12 cellular contexts compared by ENCODE assay signal in the genomic region with DNA sequence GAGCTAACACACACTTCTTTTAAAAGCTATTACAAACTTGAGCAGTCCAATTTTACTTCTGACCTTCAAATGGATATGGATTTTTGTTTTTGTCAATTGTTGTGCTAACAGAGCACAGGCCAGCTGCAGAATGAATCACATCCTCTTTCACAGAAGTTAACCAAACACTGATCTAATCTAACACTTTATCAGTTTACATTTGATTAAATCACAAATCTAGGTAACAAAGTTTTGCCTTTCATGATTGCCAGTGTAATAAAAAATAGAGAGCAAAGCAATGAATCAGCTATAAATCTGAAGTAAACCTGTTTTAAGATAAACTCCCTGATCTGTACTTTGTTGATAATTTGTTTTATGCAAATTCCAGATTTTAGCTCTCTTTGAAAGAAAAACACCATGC.
DNase-seq lines count a peak whose midpoint lies in the region; ATAC-seq, FAIRE-seq and TF ChIP-seq lines count a peak whose summit lies in the region.
"Had no signal": no experiment of that assay in that cellular context is flagged by ENCODE, and none has a peak within 500 bp of the region (broad histone marks: within the 10 kb centered on the region; RNA-seq: fewer than 3 reads in every experiment).

No MANE protein-coding gene starts in this region.

- H3K4me1 Mint-ChIP-seq in memory B cell = peaks cover 3% of the 10 kb centered on the region

- DNase-seq in GM12891 (ENCODE audit: insufficient read length, low spot score) (no peak), LoVo (ENCODE audit: low spot score) (peak; percentile 12), GM12878 (ENCODE audit: low read depth, low spot score) (no peak), memory B cell (ENCODE audit: low spot score in 2 of 2) (no peak), erythroblast (lab: John Stamatoyannopoulos, UW) (no peak), SKM-1 treated with dmso at 0.1 percent for 144 hours (lab: John Stamatoyannopoulos, UW; ENCODE audit: unreplicated experiment) (no peak), NCI-H1436 treated with DMSO at 0.1 percent for 48 hours (lab: John Stamatoyannopoulos, UW) (no peak), head of caudate nucleus (no peak)
- DNase-seq: KG1, NCI-H526 treated with DMSO at 0.1 percent for 48 hours had no signal

- no peak overlapping the region for H3K27ac ChIP-seq in GM12878 (ENCODE audit: control insufficient read depth, insufficient read depth)
- H3K27ac ChIP-seq: cardiac muscle cell had no signal

- no peak overlapping the region for H3K9ac ChIP-seq in GM12878 (ENCODE audit: control insufficient read depth, insufficient read depth, low read length)

- H3K4me3 ChIP-seq in GM12878 = no peak overlapping the region
- H3K4me3 ChIP-seq: cardiac muscle cell had no signal

- peak; percentile 69 for ATAC-seq in GM12878
- ATAC-seq in memory B cell (ENCODE audit: low read depth) = no peak

- RAD21 ChIA-PET in GM12878 (lab: Charles Lee; ENCODE audit: unreplicated experiment) = interaction anchor here (1.0 to 1.6 kb wide), 11 partner anchors 9 to 335 kb away, joined by 3 to 7 read pairs (median 3); no protein-coding TSS in a partner anchor

- intact Hi-C loops in GM12878 (cut with micrococcal nuclease; ENCODE audit: unreplicated experiment) = no loop called here
- intact Hi-C loops in head of caudate nucleus (cut with DNase I) = no loop called here

- POLR2A ChIA-PET in GM12878 (lab: Charles Lee) = no interaction called here

- peak overlapping the region; percentile 17 for H3K27ac Mint-ChIP-seq in memory B cell
- H3K27ac Mint-ChIP-seq: T-helper 1 cell treated with Interleukin-12 subunit alpha and Interleukin-12 subunit beta and Interleukin-4 antibody, amounts not matched to agents 30 μg/mL and 1 μg/mL, for 36 hours had no signal

- H2AFZ ChIP-seq in GM12878 (ENCODE audit: control insufficient read depth, low read depth, low read length) = no peak overlapping the region

- H3K79me2 ChIP-seq in GM12878 (ENCODE audit: control insufficient read depth, insufficient read depth, low read length) = no peaks in the 10 kb centered on the region

- H3K4me2 ChIP-seq in GM12878 (ENCODE audit: control insufficient read depth, insufficient read depth) = no peak overlapping the region

- no peaks in the 10 kb centered on the region for H3K27me3 ChIP-seq in GM12878 (replicated peaks in 1 of 2; ENCODE audit: control insufficient read depth in 2 of 2, insufficient read depth in 2 of 2, low read length in 1 of 2)
- H3K27me3 ChIP-seq: cardiac muscle cell had no signal

- H3K4me1 ChIP-seq in GM12878 (ENCODE audit: control insufficient read depth, insufficient read depth, low read length) = peaks cover 3% of the 10 kb centered on the region; the same call in 1 of the 2 replicates

- TF ChIP-seq POLR2A in GM12891 (IDR thresholded peaks at IDR 0.05; ENCODE audit: low read depth, low read length) = no peak
- TF ChIP-seq POLR2A in GM12878 (IDR thresholded peaks at IDR 0.05; ENCODE audit: low read depth, low read length) = no peak
- TF ChIP-seq POLR2A in erythroblast (IDR thresholded peaks at IDR 0.05; ENCODE audit: low read length) = no peak

- H4K20me1 ChIP-seq in GM12878 (ENCODE audit: control insufficient read depth, insufficient read depth) = no peaks in the 10 kb centered on the region

- H3K36me3 ChIP-seq in GM12878 (ENCODE audit: control insufficient read depth in 2 of 2, insufficient read depth in 2 of 2, low read length in 1 of 2) = peaks cover 2 to 20% of the 10 kb centered on the region in 2 experiments; a peak in 3 of 4 replicates
- H3K36me3 ChIP-seq: cardiac muscle cell had no signal

- no peak for TF ChIP-seq CTCF in GM12878 (IDR thresholded peaks at IDR 0.05 in 2 of 3, conservative IDR thresholded peaks at IDR 0.05 in 1 of 3; ENCODE audit: control insufficient read depth in 2 of 3, extremely low read depth in 1 of 3, insufficient read depth in 1 of 3, low read depth in 3 of 3, low read length in 3 of 3)

- peaks cover 36% of the 10 kb centered on the region for H3K36me3 Mint-ChIP-seq in memory B cell

- peak; percentile 35 for FAIRE-seq in GM12891 (lab: Jason Lieb, UNC)
- no peak for FAIRE-seq in GM12878 (lab: Jason Lieb, UNC)

- SMC1A ChIA-PET in GM12878 (lab: Charles Lee; ENCODE audit: uncharacterized antibody, unreplicated experiment) = interaction anchor here (0.8 to 2.1 kb wide), 20 partner anchors 9 to 334 kb away, joined by 3 to 8 read pairs (median 3); no protein-coding TSS in a partner anchor

- in situ Hi-C loops in GM12878 (cut with MboI) = no loop called here

- BruUV-seq in GM12878 (replicated peaks; lab: Mats Ljungman, UMichigan) = no TSS peak

- TF ChIP-seq RAD21 in GM12878 (IDR thresholded peaks at IDR 0.05; ENCODE audit: insufficient read depth, low read depth, low read length) = no peak

- H3K27me3 Mint-ChIP-seq in memory B cell = no peaks in the 10 kb centered on the region

- no peaks in the 10 kb centered on the region for H3K9me3 ChIP-seq in GM12878 (replicated peaks; ENCODE audit: control insufficient read depth, insufficient read depth, low read length)

- no peak overlapping the region for H3K4me3 Mint-ChIP-seq in memory B cell
- H3K4me3 Mint-ChIP-seq: T-helper 1 cell treated with Interleukin-12 subunit alpha and Interleukin-12 subunit beta and Interleukin-4 antibody, amounts not matched to agents 30 μg/mL and 1 μg/mL, for 36 hours had no signal

- no peaks in the 10 kb centered on the region for H3K9me3 Mint-ChIP-seq in memory B cell
- H3K9me3 Mint-ChIP-seq: T-helper 1 cell treated with Interleukin-12 subunit alpha and Interleukin-12 subunit beta and Interleukin-4 antibody, amounts not matched to agents 30 μg/mL and 1 μg/mL, for 36 hours had no signal

- no peak for TF ChIP-seq EP300 in GM12878 (IDR thresholded peaks at IDR 0.05; ENCODE audit: borderline replicate concordance in 1 of 2, control insufficient read depth in 1 of 2, low read depth in 2 of 2, low read length in 2 of 2)

- CTCF ChIA-PET in GM12878 (lab: Yijun Ruan, JAX) = interaction anchor here (0.5 to 1.7 kb wide), 8 partner anchors 12 to 261 kb away, joined by 3 to 4 read pairs (median 3); no protein-coding TSS in a partner anchor

TF ChIP-seq in GM12891, 5 proteins besides CTCF, POLR2A, EP300 and RAD21:
- TF ChIP-seq SPI1 (IDR thresholded peaks at IDR 0.05; ENCODE audit: low read depth, low read length) (peak; percentile 69), POLR2AphosphoS5 (IDR thresholded peaks at IDR 0.05; ENCODE audit: low read depth, low read length) (no peak), POU2F2 (IDR thresholded peaks at IDR 0.05; ENCODE audit: low read depth, low read length) (no peak)

TF ChIP-seq in GM12878, 131 proteins besides CTCF, POLR2A, EP300 and RAD21:
- TF ChIP-seq SPI1 (IDR thresholded peaks at IDR 0.05; ENCODE audit: borderline replicate concordance, insufficient read depth, low read depth, low read length) = peak; percentile 53; the same call in 1 of the 2 replicates
- no peak for TF ChIP-seq RCOR1 (conservative IDR thresholded peaks at IDR 0.05; ENCODE audit: low read depth, low read length)
- TF ChIP-seq NR2F1 (conservative IDR thresholded peaks at IDR 0.05) = no peak
- no peak for TF ChIP-seq ZNF384 (IDR thresholded peaks at IDR 0.05; ENCODE audit: borderline replicate concordance, low read depth, low read length)
- no peak for TF ChIP-seq TARDBP (IDR thresholded peaks at IDR 0.05; ENCODE audit: borderline replicate concordance)
